9 cellular contexts compared by ENCODE assay signal in the genomic region with DNA sequence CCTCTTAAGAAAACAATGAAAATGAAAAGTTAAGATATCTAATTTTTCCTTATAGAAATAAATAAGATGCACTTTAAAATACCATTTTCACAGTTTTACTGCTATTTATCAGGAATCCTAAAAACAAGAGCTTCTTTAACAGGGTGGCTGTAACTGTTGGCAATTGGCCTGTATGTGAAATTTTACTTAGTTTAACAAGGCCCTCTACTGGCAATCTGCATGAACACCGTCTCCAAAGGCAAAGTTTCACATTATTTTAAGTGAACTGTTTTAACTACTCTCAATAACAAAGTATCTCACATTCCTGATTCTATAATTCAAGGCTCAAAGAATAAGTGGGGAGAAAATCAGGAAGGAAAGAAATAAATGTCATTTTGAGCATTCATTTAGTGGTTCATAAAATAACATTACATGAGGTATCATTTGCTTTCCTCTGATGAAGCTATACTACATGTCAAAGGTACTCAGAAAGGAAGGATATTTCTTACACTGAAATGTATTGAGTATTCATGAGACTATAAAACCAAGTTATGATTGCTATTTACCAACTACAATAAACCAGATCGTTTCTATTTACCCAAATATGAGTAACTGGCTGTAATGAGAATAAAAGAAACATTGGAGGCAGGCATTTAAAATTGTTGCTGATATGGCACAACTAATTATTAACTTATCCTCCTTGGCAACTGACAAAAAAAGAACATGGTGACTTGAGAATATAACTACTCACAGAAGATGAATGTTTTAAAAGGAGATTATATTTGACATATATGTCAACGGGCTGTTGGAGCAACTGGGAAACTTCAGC. TPM values are rescaled to one million over a fixed set of nuclear protein-coding genes. Genes with fewer than 3 reads are reported as not detected.
DNase-seq lines count a peak whose midpoint lies in the region; ATAC-seq, FAIRE-seq and TF ChIP-seq lines count a peak whose summit lies in the region.
"Had no signal": no experiment of that assay in that cellular context is flagged by ENCODE, and none has a peak within 500 bp of the region (broad histone marks: within the 10 kb centered on the region; RNA-seq: fewer than 3 reads in every experiment).

No MANE protein-coding gene starts in this region.

- H4K5ac ChIP-seq in IMR-90 (ENCODE audit: low read depth, low read length), result no peak overlapping the region

- ATAC-seq in A549, result peak; percentile 68 to 80; a peak in 3 of 6 replicates
- peak; percentile 51 for ATAC-seq in GM18520 (IDR thresholded peaks at IDR 0.05; ENCODE audit: unreplicated experiment)
- ATAC-seq in IMR-90 (ENCODE audit: low read depth), result peak; percentile 91
- ATAC-seq in stimulated activated naive CD8-positive, alpha-beta T cell treated with anti-CD3 and anti-CD28 coated beads, Interleukin-15, amount 100 ng/mL, for 72 hours, result no peak
- no peak for ATAC-seq in CD4-positive, alpha-beta T cell (ENCODE audit: poor library complexity)

- TF ChIP-seq CTCF in A549 (IDR thresholded peaks at IDR 0.05) (peak; percentile 81), IMR-90 (conservative IDR thresholded peaks at IDR 0.05; ENCODE audit: low read depth, low read length) (peak; percentile 81), smooth muscle cell (IDR thresholded peaks at IDR 0.05; ENCODE audit: borderline replicate concordance, insufficient read depth, poor library complexity, severe bottlenecking) (peak; percentile 64)
- TF ChIP-seq CTCF in CD4-positive, alpha-beta T cell (IDR thresholded peaks at IDR 0.05), result no peak

- peak overlapping the region; percentile 100; the same call in 1 of the 3 replicates for H2BK15ac ChIP-seq in IMR-90 (ENCODE audit: low read depth, low read length)

- no peak overlapping the region; the same call in 1 of the 2 replicates for H2AK5ac ChIP-seq in IMR-90 (ENCODE audit: low read depth, low read length)

- H2AK9ac ChIP-seq in IMR-90 (replicated peaks; ENCODE audit: low read depth, low read length, poor library complexity), result no peak overlapping the region

- H4K91ac ChIP-seq in IMR-90 (ENCODE audit: insufficient read depth, low read depth, low read length), result peak overlapping the region; percentile 99; the same call in 1 of the 2 replicates

- no peak for FAIRE-seq in A549 (lab: Jason Lieb, UNC)

- H3K79me2 ChIP-seq in smooth muscle cell (ENCODE audit: low read depth), result no peaks in the 10 kb centered on the region

- 13% methylated on average over 3 of the region's 3 CpGs for whole genome bisulfite sequencing in A549 (ENCODE audit: missing lambda C conversion rate)
- WGBS in IMR-90 (ENCODE audit: extremely low coverage in 2 of 2, insufficient read length in 1 of 2), 2 experiments, result no CpG with 5 or more reads among the region's 3 CpGs
- 42% methylated on average over 3 of the region's 3 CpGs for WGBS in smooth muscle cell (ENCODE audit: low lambda C conversion rate)

- TF ChIP-seq POLR2A in A549 (IDR thresholded peaks at IDR 0.05; ENCODE audit: low read length) (no peak), IMR-90 (IDR thresholded peaks at IDR 0.05; ENCODE audit: low read depth, low read length) (no peak)

- H3K4me3 Mint-ChIP-seq in stimulated activated naive CD8-positive, alpha-beta T cell treated with anti-CD3 and anti-CD28 coated beads, Interleukin-15, amount 100 ng/mL, for 72 hours, result no peak overlapping the region
- no peak overlapping the region for H3K4me3 Mint-ChIP-seq in CD4-positive, alpha-beta T cell
- H3K4me3 Mint-ChIP-seq: central memory CD8-positive, alpha-beta T cell had no signal

- peak overlapping the region; percentile 21 to 94; a peak in 2 of 4 replicates for H4K8ac ChIP-seq in IMR-90 (ENCODE audit: low read depth in 2 of 2, low read length in 2 of 2)

- H3K4me3 ChIP-seq in A549 (no peak overlapping the region), IMR-90 (ENCODE audit: insufficient read depth, low read depth, low read length) (no peak overlapping the region), SK-N-MC (peak overlapping the region; percentile 7; the same call in 1 of the 2 replicates), smooth muscle cell (no peak overlapping the region)

- H3K4me1 ChIP-seq in A549, result peaks cover 8% of the 10 kb centered on the region; the same call in 2 of the 3 replicates
- H3K4me1 ChIP-seq in IMR-90 (ENCODE audit: control insufficient read depth, insufficient read depth, low read length), result peaks cover 15% of the 10 kb centered on the region
- H3K4me1 ChIP-seq in smooth muscle cell (ENCODE audit: low read depth), result no peaks in the 10 kb centered on the region

- in situ Hi-C loops in IMR-90 (cut with MboI; ENCODE audit: low sequenced_read_pairs), result loop anchor here (5.0 to 25.0 kb wide), 6 partner anchors 221 to 1016 kb away; a partner anchor contains a TSS

- H3F3A ChIP-seq in smooth muscle cell (ENCODE audit: low read depth), result no peaks in the 10 kb centered on the region

- POLR2A ChIA-PET in A549 (lab: Yijun Ruan, JAX), result interaction anchor here (1.1 to 1.6 kb wide), 2 partner anchors 294 to 298 kb away, joined by 4 to 5 read pairs; no protein-coding TSS in a partner anchor
- POLR2A ChIA-PET in IMR-90 (lab: Charles Lee; ENCODE audit: unreplicated experiment), result interaction anchor here (0.5 to 1.6 kb wide), 5 partner anchors 34 to 385 kb away, joined by 3 to 6 read pairs (median 4); no protein-coding TSS in a partner anchor
- POLR2A ChIA-PET in CD4-positive, alpha-beta T cell (lab: Charles Lee), result no interaction called here

- H3K9me3 Mint-ChIP-seq in stimulated activated naive CD8-positive, alpha-beta T cell treated with anti-CD3 and anti-CD28 coated beads, Interleukin-15, amount 100 ng/mL, for 72 hours, result no peaks in the 10 kb centered on the region
- no peaks in the 10 kb centered on the region for H3K9me3 Mint-ChIP-seq in CD4-positive, alpha-beta T cell

- no peak overlapping the region for H2AFZ ChIP-seq in IMR-90 (replicated peaks; ENCODE audit: low read length, poor library complexity)
- no peak overlapping the region for H2AFZ ChIP-seq in smooth muscle cell (ENCODE audit: low read depth)

- H2BK20ac ChIP-seq in IMR-90 (ENCODE audit: low read depth, low read length), result peak overlapping the region; percentile 99

- H3K14ac ChIP-seq in IMR-90 (replicated peaks; ENCODE audit: low read depth, low read length), result peak overlapping the region; percentile 88; the same call in 1 of the 2 replicates

- no peaks in the 10 kb centered on the region for H3K9me3 ChIP-seq in A549
- H3K9me3 ChIP-seq in IMR-90 (ENCODE audit: control insufficient read depth, insufficient read depth, low read length), result no peaks in the 10 kb centered on the region
- no peaks in the 10 kb centered on the region for H3K9me3 ChIP-seq in SK-N-MC (ENCODE audit: low read depth, low read length)
- no peaks in the 10 kb centered on the region for H3K9me3 ChIP-seq in smooth muscle cell (replicated peaks; ENCODE audit: low read depth)
- H3K9me3 ChIP-seq in CD4-positive, alpha-beta T cell (ENCODE audit: control insufficient read depth, low read length), result no peaks in the 10 kb centered on the region

- peak overlapping the region; percentile 99; the same call in 1 of the 2 replicates for H2BK120ac ChIP-seq in IMR-90 (ENCODE audit: low read depth, low read length)

- H3K4ac ChIP-seq in IMR-90 (ENCODE audit: low read depth, low read length), result peak overlapping the region; percentile 98

- CTCF ChIA-PET in A549 (lab: Yijun Ruan, JAX) (interaction anchor here (0.6 to 4.4 kb wide), 44 partner anchors 8 to 1014 kb away, joined by 3 to 35 read pairs (median 4); no protein-coding TSS in a partner anchor), IMR-90 (lab: Yijun Ruan, JAX) (interaction anchor here (0.5 to 2.7 kb wide), 18 partner anchors 19 to 1146 kb away, joined by 3 to 14 read pairs (median 3); no protein-coding TSS in a partner anchor)
- CTCF ChIA-PET in CD4-positive, alpha-beta T cell (lab: Charles Lee), result no interaction called here

- dilution Hi-C loops in IMR-90 (cut with HindIII; ENCODE audit: low sequenced_read_pairs, unreplicated experiment), result no loop called here

- H2BK5ac ChIP-seq in IMR-90 (ENCODE audit: low read depth, low read length, poor library complexity, severe bottlenecking), result peak overlapping the region; percentile 79

- peak overlapping the region; percentile 94; the same call in 1 of the 2 replicates for H3K18ac ChIP-seq in IMR-90 (ENCODE audit: low read depth, low read length)

- no peaks in the 10 kb centered on the region for H3K27me3 ChIP-seq in IMR-90 (ENCODE audit: control insufficient read depth, insufficient read depth, low read length)
- no peaks in the 10 kb centered on the region for H3K27me3 ChIP-seq in smooth muscle cell (ENCODE audit: low read depth)
- H3K27me3 ChIP-seq in CD4-positive, alpha-beta T cell (ENCODE audit: control insufficient read depth, insufficient read depth, low read length), result peaks cover 4% of the 10 kb centered on the region

- H3K4me1 Mint-ChIP-seq in stimulated activated naive CD8-positive, alpha-beta T cell treated with anti-CD3 and anti-CD28 coated beads, Interleukin-15, amount 100 ng/mL, for 72 hours, result no peaks in the 10 kb centered on the region
- no peaks in the 10 kb centered on the region for H3K4me1 Mint-ChIP-seq in CD4-positive, alpha-beta T cell (ENCODE audit: low read depth)
- H3K4me1 Mint-ChIP-seq: central memory CD8-positive, alpha-beta T cell had no signal

- TF ChIP-seq EP300 in A549 (IDR thresholded peaks at IDR 0.05), result no peak

- peaks cover 13% of the 10 kb centered on the region for H3K9me1 ChIP-seq in IMR-90 (ENCODE audit: insufficient read depth, low read length)

- DNase-seq in A549 (ENCODE audit: low read depth in 1 of 2, low spot score in 1 of 2) (peak in 1 of 2 experiments; percentile 70), IMR-90 (peak; percentile 90), SK-N-MC (ENCODE audit: low read depth, low spot score) (peak; percentile 90), foreskin melanocyte (peak; percentile 42), smooth muscle cell (lab: John Stamatoyannopoulos, UW; ENCODE audit: unreplicated experiment) (no peak)
- no peak for DNase-seq in stimulated activated naive CD8-positive, alpha-beta T cell treated with anti-CD3 and anti-CD28 coated beads, Interleukin-15, amount 100 ng/mL, for 72 hours
- DNase-seq in CD4-positive, alpha-beta T cell, result no peak

- H4K20me1 ChIP-seq in IMR-90 (ENCODE audit: insufficient read depth, low read length) (no peaks in the 10 kb centered on the region), smooth muscle cell (ENCODE audit: low read depth) (no peaks in the 10 kb centered on the region)

- TF ChIP-seq RAD21 in A549 (conservative IDR thresholded peaks at IDR 0.05 in 1 of 2, IDR thresholded peaks at IDR 0.05 in 1 of 2), result peak; percentile 82 to 93
- peak; percentile 89 for TF ChIP-seq RAD21 in IMR-90 (IDR thresholded peaks at IDR 0.05; ENCODE audit: low read length)

- H3K27me3 Mint-ChIP-seq in stimulated activated naive CD8-positive, alpha-beta T cell treated with anti-CD3 and anti-CD28 coated beads, Interleukin-15, amount 100 ng/mL, for 72 hours, result no peaks in the 10 kb centered on the region
- peaks cover 13% of the 10 kb centered on the region for H3K27me3 Mint-ChIP-seq in CD4-positive, alpha-beta T cell
- H3K27me3 Mint-ChIP-seq: central memory CD8-positive, alpha-beta T cell had no signal

- peak overlapping the region; percentile 46; the same call in 1 of the 2 replicates for H3K23ac ChIP-seq in IMR-90 (ENCODE audit: low read depth, low read length)

- H3K36me3 Mint-ChIP-seq in CD4-positive, alpha-beta T cell (ENCODE audit: low read depth), result no peaks in the 10 kb centered on the region

- H3K36me3 ChIP-seq in IMR-90 (ENCODE audit: control insufficient read depth, insufficient read depth, low read length), result peaks cover 2% of the 10 kb centered on the region
- H3K36me3 ChIP-seq in SK-N-MC (ENCODE audit: insufficient read depth, low read length), result no peaks in the 10 kb centered on the region
- no peaks in the 10 kb centered on the region for H3K36me3 ChIP-seq in smooth muscle cell (ENCODE audit: low read depth)

- H3K9ac ChIP-seq in IMR-90 (ENCODE audit: low read depth, low read length), result no peak overlapping the region
- H3K9ac ChIP-seq in SK-N-MC (ENCODE audit: insufficient read length), result peak overlapping the region; percentile 51
- H3K9ac ChIP-seq in smooth muscle cell (ENCODE audit: low read depth), result no peak overlapping the region

- peaks cover 20 to 43% of the 10 kb centered on the region in 2 experiments for H3K79me1 ChIP-seq in IMR-90 (ENCODE audit: low read depth in 1 of 2, low read length in 2 of 2)

- intact Hi-C loops in IMR-90 (cut with micrococcal nuclease), result loop anchor here (1.0 to 10.0 kb wide), 7 partner anchors 220 to 1014 kb away; no protein-coding TSS in a partner anchor
- intact Hi-C loops in CD4-positive, alpha-beta T cell (cut with DNase I, micrococcal nuclease), result no loop called here

- no TSS peak for BruUV-seq in IMR-90 (replicated peaks; lab: Mats Ljungman, UMichigan)

- H3K27ac ChIP-seq in A549 (peak overlapping the region; percentile 27 to 78; a peak in 5 of 6 replicates), IMR-90 (ENCODE audit: insufficient read depth, low read length) (no peak overlapping the region; the same call in 1 of the 2 replicates), SK-N-MC (peak overlapping the region; percentile 94), smooth muscle cell (ENCODE audit: low read depth) (no peak overlapping the region)
- H3K27ac ChIP-seq in CD4-positive, alpha-beta T cell (ENCODE audit: low read depth, low read length), result no peak overlapping the region

- no peak overlapping the region for H3K27ac Mint-ChIP-seq in stimulated activated naive CD8-positive, alpha-beta T cell treated with anti-CD3 and anti-CD28 coated beads, Interleukin-15, amount 100 ng/mL, for 72 hours
- no peak overlapping the region for H3K27ac Mint-ChIP-seq in CD4-positive, alpha-beta T cell

- H3K56ac ChIP-seq in IMR-90 (ENCODE audit: extremely low read depth, insufficient read depth, low read length), result peak overlapping the region; percentile 71; the same call in 1 of the 2 replicates

- H3K4me2 ChIP-seq in A549, result 0 out of 3 replicates have a peak overlapping the region, but pooled peaks have one; percentile 3
- no peak overlapping the region for H3K4me2 ChIP-seq in IMR-90 (ENCODE audit: low read depth, low read length)
- no peak overlapping the region for H3K4me2 ChIP-seq in smooth muscle cell

RNA-seq across cellular contexts. Expression of a gene that starts 7.0 kb away (rescaled TPM):
- 2.9 and 3.0 TPM in 2 replicates for polyA plus RNA-seq in A549 (2011; rRNA removed)
- polyA plus RNA-seq in A549 (2012; cell fraction: cytosol; rRNA removed), result 1.1 and 1.3 TPM in 2 replicates
- polyA plus RNA-seq in A549 (2012; cell fraction: nucleus; rRNA removed), result 1.2 and 1.7 TPM in 2 replicates
- polyA plus RNA-seq in A549 (2017; fragmentation: RNase III; extraction: RNeasy Plus Mini Kit Qiagen cat#74134 plus additional on column Dnase treatment), result 2.9 to 4.1 TPM (median 3.8 TPM) in 3 replicates
- polyA minus RNA-seq in A549 (2011; rRNA and poly(A)+ RNA removed), result 3.7 and 4.7 TPM in 2 replicates
- 3.9 and 5.3 TPM in 2 replicates for total RNA-seq in IMR-90 (2012; rRNA removed)
- 2.3 and 2.7 TPM in 2 replicates for polyA plus RNA-seq in IMR-90 (2012; rRNA removed)
- polyA plus RNA-seq in IMR-90 (2012; cell fraction: cytosol; rRNA removed), result 0.97 and 1.5 TPM in 2 replicates
- polyA plus RNA-seq in IMR-90 (2012; cell fraction: nucleus; rRNA removed; ENCODE audit: low replicate concordance), result 1.2 and 3.6 TPM in 2 replicates
- 9.5 and 13.2 TPM in 2 replicates for total RNA-seq in smooth muscle cell
- polyA plus RNA-seq in smooth muscle cell, result 4.3 and 4.6 TPM in 2 replicates
- total RNA-seq in CD4-positive, alpha-beta T cell, result not detected

Comparison
In these comparisons a context has a peak if more than half of its experiments do, and no peak if none do; other contexts are left out.
1. ATAC-seq: peak in A549 (2 of 2), GM18520 (single experiment) and IMR-90 (single experiment); none in stimulated activated naive CD8-positive, alpha-beta T cell treated with anti-CD3 and anti-CD28 coated beads, Interleukin-15, amount 100 ng/mL, for 72 hours (single experiment) and CD4-positive, alpha-beta T cell (single experiment).
2. DNase-seq: peak in IMR-90 (single experiment), SK-N-MC (single experiment) and foreskin melanocyte (single experiment); none in smooth muscle cell (single experiment), stimulated activated naive CD8-positive, alpha-beta T cell treated with anti-CD3 and anti-CD28 coated beads, Interleukin-15, amount 100 ng/mL, for 72 hours (0 of 2) and CD4-positive, alpha-beta T cell (0 of 10).
3. H3K27ac ChIP-seq: peak in A549 (2 of 2) and SK-N-MC (single experiment); none in IMR-90 (single experiment), smooth muscle cell (single experiment) and CD4-positive, alpha-beta T cell (single experiment).